ENCODE assay signal across 8 cellular contexts in the genomic region with DNA sequence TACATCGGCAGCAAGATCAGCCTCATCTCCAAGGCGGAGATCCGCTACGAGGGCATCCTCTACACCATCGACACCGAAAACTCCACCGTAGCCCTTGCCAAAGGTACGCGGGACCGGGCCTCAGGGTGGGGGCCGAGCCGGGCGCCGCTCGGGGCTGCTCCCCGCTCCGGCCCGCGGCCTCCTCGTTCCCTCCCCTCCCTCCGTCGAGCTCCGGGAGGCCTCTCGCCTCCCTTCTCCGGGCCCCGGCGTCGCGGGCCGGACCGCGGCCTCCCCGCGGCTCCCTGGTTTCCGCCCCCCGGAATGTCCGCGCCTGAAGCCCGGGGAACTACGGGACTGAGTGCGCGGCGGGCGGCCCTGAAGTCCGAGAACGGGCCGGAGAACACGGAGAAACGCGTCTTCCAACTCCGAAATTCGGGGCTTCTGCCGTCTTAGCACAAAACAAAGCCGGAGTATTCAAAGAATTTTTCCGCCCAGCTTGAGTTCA. TPM values are rescaled to one million over a fixed set of nuclear protein-coding genes. Genes with fewer than 3 reads are reported as not detected.
DNase-seq lines count a peak whose midpoint lies in the region; ATAC-seq and TF ChIP-seq lines count a peak whose summit lies in the region.

No MANE protein-coding gene starts in this region.

- H3K79me1 ChIP-seq in H9 (ENCODE audit: insufficient read depth, low read depth, low read length, poor library complexity, severe bottlenecking), result no peaks in the 10 kb centered on the region

- peak overlapping the region; percentile 69 for H3K56ac ChIP-seq in H9 (ENCODE audit: insufficient read length, low read depth, low read length)

- H2AFZ ChIP-seq in H9 (ENCODE audit: low read length), result no peak overlapping the region
- peak overlapping the region; percentile 90 for H2AFZ ChIP-seq in Loucy (ENCODE audit: low read length)

- DNase-seq in NCI-H1417 (lab: John Stamatoyannopoulos, UW), result peak in 2 of 3 experiments; percentile 66 to 75
- DNase-seq in NCI-H1417 treated with DMSO at 0.1 percent for 48 hours (lab: John Stamatoyannopoulos, UW), result no peak
- DNase-seq in H9, result no peak
- DNase-seq in NCI-H774 (lab: John Stamatoyannopoulos, UW), result no peak

- H3K4me3 Mint-ChIP-seq in H9, result peak overlapping the region; percentile 93 to 96
- peak overlapping the region; percentile 90 to 99 (median 95) for H3K4me3 Mint-ChIP-seq in brain
- peak overlapping the region; percentile 77 for H3K4me3 Mint-ChIP-seq in stimulated activated memory B cell treated with anti-CD40 and anti-IgM and Interleukin-4, amounts not matched to agents 10 μg/mL and 1 μg/mL and 100 μg/mL, for 72 hours

- H3T11ph ChIP-seq in H9 (ENCODE audit: low read length), result no peak overlapping the region

- no peaks in the 10 kb centered on the region for H4K20me1 ChIP-seq in H9 (ENCODE audit: control insufficient read depth, insufficient read depth, insufficient read length)
- peaks cover 47% of the 10 kb centered on the region for H4K20me1 ChIP-seq in Loucy (ENCODE audit: insufficient read depth, low read length, poor library complexity, severe bottlenecking)

- H4K5ac ChIP-seq in H9 (ENCODE audit: insufficient read length, low read depth, low read length), result peak overlapping the region; percentile 57

- H3K4me1 ChIP-seq in H9 (ENCODE audit: insufficient read depth, low read length) (no peaks in the 10 kb centered on the region; the same call in 1 of the 2 replicates), Loucy (ENCODE audit: insufficient read depth, low read length, poor library complexity, severe bottlenecking) (peaks cover 30% of the 10 kb centered on the region)

- H3K9me3 Mint-ChIP-seq in H9 (peaks cover 0 to 4% of the 10 kb centered on the region in 2 experiments; a peak in 1 of 5 replicates), brain (no peaks in the 10 kb centered on the region)
- no peaks in the 10 kb centered on the region for H3K9me3 Mint-ChIP-seq in stimulated activated memory B cell treated with anti-CD40 and anti-IgM and Interleukin-4, amounts not matched to agents 10 μg/mL and 1 μg/mL and 100 μg/mL, for 72 hours

- H4K91ac ChIP-seq in H9 (ENCODE audit: insufficient read length, low read depth, low read length), result peak overlapping the region; percentile 95

- peak overlapping the region; percentile 76 for H3K27ac ChIP-seq in H9 (ENCODE audit: insufficient read length, low read depth, low read length)
- H3K27ac ChIP-seq in layer of hippocampus (ENCODE audit: low read depth, low read length), result peak overlapping the region; percentile 98

- H2AK5ac ChIP-seq in H9 (ENCODE audit: insufficient read length, low read length), result no peak overlapping the region

- no CpG with 5 or more reads among the region's 55 CpGs for WGBS in H9 (ENCODE audit: extremely low coverage, insufficient read length, low lambda C conversion rate)

- no peaks in the 10 kb centered on the region for H3K9me3 ChIP-seq in H9 (ENCODE audit: control insufficient read depth, low read depth, low read length)
- H3K9me3 ChIP-seq in Loucy (ENCODE audit: insufficient read depth, low read depth, low read length), result no peaks in the 10 kb centered on the region

- H3K23me2 ChIP-seq in H9 (ENCODE audit: insufficient read length, low read depth, low read length, poor library complexity, severe bottlenecking), result peaks cover 9% of the 10 kb centered on the region

- no peaks in the 10 kb centered on the region; the same call in 1 of the 2 replicates for H3K36me3 ChIP-seq in Loucy (ENCODE audit: insufficient read depth, low read length)

- peak; percentile 59 for ATAC-seq in stimulated activated memory B cell treated with anti-CD40 and anti-IgM and Interleukin-4, amounts not matched to agents 10 μg/mL and 1 μg/mL and 100 μg/mL, for 72 hours

- H3K4me3 ChIP-seq in Loucy (ENCODE audit: low read length, poor library complexity, severe bottlenecking), result peak overlapping the region; percentile 90

- peak overlapping the region; percentile 15 for H3K23ac ChIP-seq in H9 (ENCODE audit: insufficient read length, low read depth, low read length)

- no peak overlapping the region for H2BK15ac ChIP-seq in H9 (ENCODE audit: low read depth, low read length)

- H3K18ac ChIP-seq in H9 (ENCODE audit: insufficient read length, low read depth, low read length), result peak overlapping the region; percentile 94

- H3F3A ChIP-seq in Loucy (ENCODE audit: low read depth), result no peaks in the 10 kb centered on the region

- peak overlapping the region; percentile 54 for H3K4ac ChIP-seq in H9 (ENCODE audit: low read depth, low read length)

- H3K27me3 Mint-ChIP-seq in H9 (ENCODE audit: low read depth) (peaks cover 2% of the 10 kb centered on the region; the same call in 1 of the 2 replicates), brain (no peaks in the 10 kb centered on the region)
- H3K27me3 Mint-ChIP-seq in stimulated activated memory B cell treated with anti-CD40 and anti-IgM and Interleukin-4, amounts not matched to agents 10 μg/mL and 1 μg/mL and 100 μg/mL, for 72 hours, result no peaks in the 10 kb centered on the region

- no peak overlapping the region for H4K8ac ChIP-seq in H9 (replicated peaks; ENCODE audit: insufficient read length, low read depth, low read length)

- no peak for TF ChIP-seq CTCF in H9 (conservative IDR thresholded peaks at IDR 0.05)
- no peak for TF ChIP-seq CTCF in Loucy (conservative IDR thresholded peaks at IDR 0.05; ENCODE audit: low read length)
- TF ChIP-seq CTCF in brain (conservative IDR thresholded peaks at IDR 0.05), result peak in 1 of 2 experiments; percentile 2

- H2BK12ac ChIP-seq in H9 (ENCODE audit: insufficient read length, low read depth, low read length), result no peak overlapping the region

- peak overlapping the region; percentile 88 for H2BK5ac ChIP-seq in H9 (ENCODE audit: insufficient read length, low read length)

- H3K9ac ChIP-seq in H9 (ENCODE audit: extremely low read depth, insufficient read length, low read length) (peak overlapping the region; percentile 98), Loucy (ENCODE audit: low read depth, low read length, poor library complexity, severe bottlenecking) (peak overlapping the region; percentile 98)

- H3K9me2 ChIP-seq in Loucy (replicated peaks; ENCODE audit: low read depth, low read length), result no peaks in the 10 kb centered on the region

- peak overlapping the region; percentile 89 for H3K4me2 ChIP-seq in H9 (ENCODE audit: insufficient read depth, insufficient read length, low read length)
- peak overlapping the region; percentile 97 for H3K4me2 ChIP-seq in Loucy (ENCODE audit: low read depth, low read length, poor library complexity, severe bottlenecking)

- H3K27me3 ChIP-seq in H9 (ENCODE audit: insufficient read depth, low read length) (no peaks in the 10 kb centered on the region), Loucy (ENCODE audit: insufficient read depth, low read length, poor library complexity, severe bottlenecking) (no peaks in the 10 kb centered on the region), layer of hippocampus (ENCODE audit: control insufficient read depth, insufficient read depth, low read length) (no peaks in the 10 kb centered on the region)

- H3K36me3 Mint-ChIP-seq in H9 (ENCODE audit: insufficient read depth in 1 of 3, low read depth in 3 of 3), result peaks cover 5 to 22% (median 18%) of the 10 kb centered on the region in 3 experiments; a peak in 6 of 7 replicates
- peaks cover 26% of the 10 kb centered on the region for H3K36me3 Mint-ChIP-seq in brain
- H3K36me3 Mint-ChIP-seq in stimulated activated memory B cell treated with anti-CD40 and anti-IgM and Interleukin-4, amounts not matched to agents 10 μg/mL and 1 μg/mL and 100 μg/mL, for 72 hours, result peaks cover 5% of the 10 kb centered on the region

- no peak overlapping the region for H2BK20ac ChIP-seq in H9 (ENCODE audit: low read depth, low read length, poor library complexity, severe bottlenecking)

- peak overlapping the region; percentile 99 to 100 (median 100) for H3K27ac Mint-ChIP-seq in H9
- peak overlapping the region; percentile 96 to 100 (median 98) for H3K27ac Mint-ChIP-seq in brain
- peak overlapping the region; percentile 99 for H3K27ac Mint-ChIP-seq in stimulated activated memory B cell treated with anti-CD40 and anti-IgM and Interleukin-4, amounts not matched to agents 10 μg/mL and 1 μg/mL and 100 μg/mL, for 72 hours

- peak overlapping the region; percentile 3 for H2BK120ac ChIP-seq in H9 (ENCODE audit: low read depth, low read length, poor library complexity, severe bottlenecking)

- H3K79me2 ChIP-seq in H9 (ENCODE audit: insufficient read depth, low read length), result peaks cover 23% of the 10 kb centered on the region; the same call in 1 of the 2 replicates
- H3K79me2 ChIP-seq in Loucy (ENCODE audit: insufficient read depth, low read length), result peaks cover 63% of the 10 kb centered on the region

- peak overlapping the region; percentile 98 for H3K14ac ChIP-seq in H9 (ENCODE audit: insufficient read depth, low read length)

- H3K4me1 Mint-ChIP-seq in H9 (peaks cover 25 to 43% of the 10 kb centered on the region in 2 experiments), brain (peaks cover 59% of the 10 kb centered on the region)
- H3K4me1 Mint-ChIP-seq in stimulated activated memory B cell treated with anti-CD40 and anti-IgM and Interleukin-4, amounts not matched to agents 10 μg/mL and 1 μg/mL and 100 μg/mL, for 72 hours, result peaks cover 57% of the 10 kb centered on the region

RNA-seq across cellular contexts. Expression of a gene that starts 0.4 kb away (rescaled TPM):
- total RNA-seq in H9 (2021), result 196 and 199 TPM in 2 replicates
- 61.3 TPM for polyA plus RNA-seq in brain (ENCODE audit: insufficient read depth, low read depth, low replicate concordance)

Comparison
In these comparisons a context has a peak if more than half of its experiments do, and no peak if none do; other contexts are left out.
1. DNase-seq: peak in NCI-H1417 (2 of 3); none in NCI-H1417 treated with DMSO at 0.1 percent for 48 hours (single experiment), H9 (single experiment) and NCI-H774 (single experiment).
2. Peak in every context shown above with its lines, with median percentiles within 50 percentile points of each other: H3K27ac Mint-ChIP-seq and H3K4me3 Mint-ChIP-seq.